1 cellular context compared by ENCODE assay signal in genomic region chr2:222878284-222878876, GRCh38.
TF ChIP-seq lines count a peak whose summit lies in the region.

No MANE protein-coding gene starts in this region.

TF ChIP-seq in A549, 52 proteins besides CTCF, POLR2A, EP300 and RAD21 (continued from another document):
- no peak for TF ChIP-seq HEYL (CRISPR knock-in tag; IDR thresholded peaks at IDR 0.05)
